Comparison of ENCODE assay signal across 8 cellular contexts in the genomic region with DNA sequence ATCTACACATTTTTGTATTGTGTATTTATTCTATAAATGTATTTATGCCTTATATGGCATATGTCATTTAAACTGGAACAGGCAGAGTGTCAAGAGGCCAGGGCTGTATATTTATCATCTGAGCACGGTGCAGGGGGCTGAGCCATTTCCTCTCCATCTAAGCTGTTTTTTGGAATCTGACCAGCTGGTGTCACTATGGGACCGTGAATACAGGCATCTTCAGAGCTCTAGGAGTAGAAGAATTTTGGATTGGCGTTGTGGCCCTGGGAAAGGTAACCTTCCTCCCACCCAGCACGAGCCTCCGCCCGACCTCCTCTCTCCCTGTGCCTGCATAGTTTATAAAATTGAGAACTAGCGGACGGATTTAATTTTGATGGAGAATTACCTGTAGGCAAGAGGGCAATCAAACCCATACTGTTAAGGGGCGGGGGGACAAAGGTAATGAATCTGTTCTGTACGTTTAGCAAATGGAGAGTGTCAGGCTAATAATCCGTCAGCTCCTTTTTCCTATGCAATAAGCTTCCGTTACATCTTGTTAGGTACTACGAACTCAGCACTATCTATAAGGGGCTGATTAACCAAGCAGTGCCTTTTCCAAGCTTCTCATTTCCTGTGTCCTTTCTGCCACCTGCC. TPM values are rescaled to one million over a fixed set of nuclear protein-coding genes. Genes with fewer than 3 reads are reported as not detected.
A peak's percentile ranks its signal among the peaks of the same experiment; 100 is the strongest.
DNase-seq lines count a peak whose midpoint lies in the region; ATAC-seq, FAIRE-seq and TF ChIP-seq lines count a peak whose summit lies in the region.

No MANE protein-coding gene starts in this region.

- H3K4me1 ChIP-seq in PC-9 (replicated peaks; ENCODE audit: insufficient read depth): peaks cover 3% of the 10 kb centered on the region; the same call in 1 of the 2 replicates
- no peaks in the 10 kb centered on the region for H3K4me1 ChIP-seq in right cardiac atrium (ENCODE audit: control insufficient read depth, insufficient read depth, low read length)
- H3K4me1 ChIP-seq in small intestine (ENCODE audit: control insufficient read depth in 2 of 2, insufficient read depth in 1 of 2, low read depth in 1 of 2, low read length in 1 of 2): no peaks in the 10 kb centered on the region

- H3K36me3 Mint-ChIP-seq in activated naive CD8-positive, alpha-beta T cell treated with anti-CD3 and anti-CD28 coated beads for 36 hours: no peaks in the 10 kb centered on the region

- no peaks in the 10 kb centered on the region for H3K4me1 Mint-ChIP-seq in activated naive CD8-positive, alpha-beta T cell treated with anti-CD3 and anti-CD28 coated beads for 36 hours

- POLR2A ChIA-PET in PC-9 (lab: Charles Lee; ENCODE audit: unreplicated experiment): interaction anchor here (0.6 kb wide), 1 partner anchor 1443 kb away, joined by 14 read pairs; no protein-coding TSS in a partner anchor

- DNase-seq in D341Med (ENCODE audit: low spot score) (peak; percentile 68), HuH-7.5 (ENCODE audit: low spot score) (peak; percentile 22), PC-9 (peak; percentile 45 to 58), right cardiac atrium (no peak), small intestine (peak; percentile 46)
- peak; percentile 32 for DNase-seq in activated naive CD8-positive, alpha-beta T cell treated with anti-CD3 and anti-CD28 coated beads for 36 hours
- DNase-seq in activated CD4-positive, CD25-positive, alpha-beta regulatory T cell (lab: John Stamatoyannopoulos, UW): no peak

- H4K20me1 ChIP-seq in PC-9 (ENCODE audit: insufficient read depth): no peaks in the 10 kb centered on the region

- H3K27ac Mint-ChIP-seq in activated naive CD8-positive, alpha-beta T cell treated with anti-CD3 and anti-CD28 coated beads for 36 hours: no peak overlapping the region

- H3K27ac ChIP-seq in PC-9 (no peak overlapping the region), right cardiac atrium (ENCODE audit: low read length) (no peak overlapping the region), small intestine (ENCODE audit: low read depth in 1 of 2, low read length in 1 of 2) (no peak overlapping the region)

- H3K27me3 Mint-ChIP-seq in activated naive CD8-positive, alpha-beta T cell treated with anti-CD3 and anti-CD28 coated beads for 36 hours: peaks cover 22% of the 10 kb centered on the region

- no peaks in the 10 kb centered on the region for H3K9me3 ChIP-seq in PC-9 (ENCODE audit: insufficient read depth, low read depth)
- H3K9me3 ChIP-seq in right cardiac atrium (ENCODE audit: control insufficient read depth, low read length): peaks cover 2% of the 10 kb centered on the region
- H3K9me3 ChIP-seq in small intestine (ENCODE audit: control insufficient read depth, low read depth): no peaks in the 10 kb centered on the region

- no peak overlapping the region for H3K4me3 Mint-ChIP-seq in activated naive CD8-positive, alpha-beta T cell treated with anti-CD3 and anti-CD28 coated beads for 36 hours

- BruUV-seq in PC-9 (replicated peaks; lab: Mats Ljungman, UMichigan): no TSS peak

- 26% methylated on average over 13 of the region's 13 CpGs for WGBS in right cardiac atrium
- WGBS in small intestine, 3 donors: 29 to 32% (median 30%) methylated on average over 13 of the region's 13 CpGs

- H2AFZ ChIP-seq in PC-9: no peak overlapping the region

- H3K9me3 Mint-ChIP-seq in activated naive CD8-positive, alpha-beta T cell treated with anti-CD3 and anti-CD28 coated beads for 36 hours: no peaks in the 10 kb centered on the region

- no peaks in the 10 kb centered on the region for H3F3A ChIP-seq in PC-9 (ENCODE audit: insufficient read depth, low read depth)

- H3K27me3 ChIP-seq in PC-9 (ENCODE audit: insufficient read depth, low read depth) (no peaks in the 10 kb centered on the region), right cardiac atrium (ENCODE audit: control insufficient read depth, insufficient read depth) (no peaks in the 10 kb centered on the region), small intestine (ENCODE audit: control insufficient read depth in 2 of 2, insufficient read depth in 2 of 2, low read length in 2 of 2) (peaks cover 0 to 3% of the 10 kb centered on the region in 2 donors)

- CTCF ChIA-PET in PC-9 (lab: Charles Lee): interaction anchor here (0.5 to 3.8 kb wide), 4 partner anchors 51 to 93 kb away, joined by 4 to 53 read pairs (median 7); no protein-coding TSS in a partner anchor

- peak; percentile 69 for TF ChIP-seq CTCF in PC-9 (conservative IDR thresholded peaks at IDR 0.05)

- no peak for FAIRE-seq in small intestine (lab: Jason Lieb, UNC)

- no peaks in the 10 kb centered on the region for H3K79me2 ChIP-seq in PC-9 (ENCODE audit: low read depth)

- no peak overlapping the region for H3K4me2 ChIP-seq in PC-9

- intact Hi-C loops in PC-9 (cut with micrococcal nuclease; ENCODE audit: unreplicated experiment) (loop anchor here (1.0 kb wide), 2 partner anchors 49 to 88 kb away; no protein-coding TSS in a partner anchor), right cardiac atrium (cut with DNase I) (loop anchor here (5.0 kb wide), 2 partner anchors 86 to 91 kb away; no protein-coding TSS in a partner anchor)

- H3K36me3 ChIP-seq in PC-9 (ENCODE audit: low read depth) (no peaks in the 10 kb centered on the region), small intestine (ENCODE audit: control insufficient read depth in 2 of 2, insufficient read depth in 2 of 2, low read length in 2 of 2) (no peaks in the 10 kb centered on the region)

- ATAC-seq in GM21360 (IDR thresholded peaks at IDR 0.05; ENCODE audit: unreplicated experiment): peak; percentile 72
- peak; percentile 54 to 74 for ATAC-seq in right cardiac atrium

- no peak overlapping the region for H3K4me3 ChIP-seq in PC-9
- no peak overlapping the region for H3K4me3 ChIP-seq in right cardiac atrium (ENCODE audit: low read length)
- no peak overlapping the region for H3K4me3 ChIP-seq in small intestine (ENCODE audit: low read depth in 1 of 2, low read length in 2 of 2)

- H3K9me2 ChIP-seq in PC-9 (ENCODE audit: insufficient read depth): no peaks in the 10 kb centered on the region

RNA-seq across cellular contexts. Expression of a gene that starts 29.0 kb away (rescaled TPM):
- 28.6 and 50.9 TPM in 2 replicates for total RNA-seq in PC-9 (2021)
- 10 to 100 TPM; 92.0 to 92.6 TPM for total RNA-seq in activated naive CD8-positive, alpha-beta T cell treated with anti-CD3 and anti-CD28 coated beads for 36 hours
- total RNA-seq in right cardiac atrium: 10 to 100 TPM; 12.9 to 14.6 (median 13.8) TPM
- 26.3 TPM for polyA plus RNA-seq in right cardiac atrium
- polyA plus RNA-seq in small intestine: 10 to 100 TPM; 14.3 to 36.3 (median 16.8) TPM

Comparison
In these comparisons a context has a peak if more than half of its experiments do, and no peak if none do; other contexts are left out.
1. DNase-seq: peak in D341Med (single experiment), HuH-7.5 (single experiment), PC-9 (2 of 2), activated naive CD8-positive, alpha-beta T cell treated with anti-CD3 and anti-CD28 coated beads for 36 hours (single experiment) and small intestine (single experiment); none in right cardiac atrium (0 of 3) and activated CD4-positive, CD25-positive, alpha-beta regulatory T cell (0 of 4).